36 cellular contexts compared by ENCODE assay signal in the genomic region with DNA sequence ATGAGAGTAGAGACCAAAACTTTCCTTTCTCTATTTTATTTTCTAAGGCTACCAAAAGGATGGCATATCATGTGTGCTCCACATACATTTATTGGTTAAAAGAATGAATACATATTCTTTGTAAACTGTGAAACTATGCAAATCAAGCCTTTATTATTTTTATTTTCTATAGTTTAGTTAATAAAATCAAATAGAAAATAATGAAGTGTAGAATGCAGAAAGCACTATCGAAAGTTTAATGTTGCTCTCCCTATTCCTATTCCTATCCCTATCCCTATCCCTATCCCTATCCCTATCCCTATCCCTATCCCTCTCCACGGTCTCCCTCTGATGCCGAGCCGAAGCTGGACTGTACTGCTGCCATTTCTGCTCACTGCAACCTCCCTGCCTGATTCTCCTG.
"Had no signal": no experiment of that assay in that cellular context is flagged by ENCODE, and none has a peak within 500 bp of the region (broad histone marks: within the 10 kb centered on the region; RNA-seq: fewer than 3 reads in every experiment).

No MANE protein-coding gene starts in this region.

- DNase-seq: activated B cell treated with CpG ODN at 0.5 μM for 24 hours; activated CD4-positive, alpha-beta memory T cell treated with anti-CD3 and anti-CD28 coated beads for 36 hours; activated CD4-positive, alpha-beta T cell treated with anti-CD3 and anti-CD28 coated beads for 4 hours; activated CD4-positive, alpha-beta T cell treated with anti-CD3 and anti-CD28 coated beads, Interleukin-2, amount 50 U/mL, for 1 hour; activated CD4-positive, alpha-beta T cell treated with anti-CD3 and anti-CD28 coated beads, Interleukin-2, amount 50 U/mL, for 4 hours; activated CD4-positive, CD25-positive, alpha-beta regulatory T cell treated with anti-CD3 and anti-CD28 coated beads, Interleukin-2, amount 50 U/mL, for 72 hours; activated CD8-positive, alpha-beta memory T cell treated with anti-CD3 and anti-CD28 coated beads for 24 hours; activated CD8-positive, alpha-beta memory T cell treated with anti-CD3 and anti-CD28 coated beads, Interleukin-2, amount 10 ng/mL, durations not matched to agents 7 days and 5 days; activated CD8-positive, alpha-beta memory T cell treated with anti-CD3 and anti-CD28 coated beads, Interleukin-2, amount 50 U/mL, for 48 hours; activated CD8-positive, alpha-beta T cell treated with anti-CD3 and anti-CD28 coated beads, Interleukin-2, amount 10 ng/mL, durations not matched to agents 7 days and 5 days; activated effector memory CD4-positive, alpha-beta T cell treated with Interleukin-2 at 50 U/mL for 16 hours; activated gamma-delta T cell; activated naive CD4-positive, alpha-beta T cell treated with anti-CD3 and anti-CD28 coated beads, Interleukin-2, amount 10 ng/mL, durations not matched to agents 7 days and 5 days; activated naive CD4-positive, alpha-beta T cell treated with Interleukin-2 at 50 U/mL for 16 hours; activated naive CD8-positive, alpha-beta T cell treated with anti-CD3 and anti-CD28 coated beads, Interleukin-2, amount 10 ng/mL, durations not matched to agents 7 days and 5 days; activated naive CD8-positive, alpha-beta T cell treated with anti-CD3 and anti-CD28 coated beads, Interleukin-2, amount 50 U/mL, for 24 hours; activated T-cell treated with anti-CD3 and anti-CD28 coated beads, Interleukin-2, amount 50 U/mL, for 24 hours; activated T-cell treated with anti-CD3 and anti-CD28 coated beads, Interleukin-2, amount 50 U/mL, for 48 hours; amygdala; anterior cingulate cortex; caudate nucleus; cerebellar nuclear complex; T-cell; T-helper 2 cell; T-helper 9 cell had no signal

- H3K4me3 ChIP-seq: ascending aorta, cardiac muscle cell had no signal

- H3K27me3 Mint-ChIP-seq: activated B cell treated with CpG ODN at 0.5 μM for 24 hours; activated CD4-positive, alpha-beta memory T cell treated with anti-CD3 and anti-CD28 coated beads for 36 hours; activated CD4-positive, alpha-beta T cell treated with anti-CD3 and anti-CD28 coated beads, Interleukin-2, amount 10 ng/mL, durations not matched to agents 24 days and 14 days; activated CD8-positive, alpha-beta memory T cell treated with anti-CD3 and anti-CD28 coated beads, Interleukin-2, amount 10 ng/mL, durations not matched to agents 7 days and 5 days; activated naive CD4-positive, alpha-beta T cell treated with anti-CD3 and anti-CD28 coated beads, Interleukin-2, amount 10 ng/mL, durations not matched to agents 7 days and 5 days; activated naive CD4-positive, alpha-beta T cell treated with anti-CD3 and anti-CD28 coated beads, Interleukin-2, amount 50 U/mL, for 24 hours; activated naive CD8-positive, alpha-beta T cell; activated naive CD8-positive, alpha-beta T cell treated with anti-CD3 and anti-CD28 coated beads, Interleukin-2, amount 10 ng/mL, durations not matched to agents 7 days and 5 days; activated naive CD8-positive, alpha-beta T cell treated with anti-CD3 and anti-CD28 coated beads, Interleukin-2, amount 50 U/mL, for 24 hours; activated T-cell treated with anti-CD3 and anti-CD28 coated beads, Interleukin-2, amount 50 U/mL, for 24 hours; central memory CD8-positive, alpha-beta T cell had no signal

- ATAC-seq: activated CD8-positive, alpha-beta memory T cell treated with anti-CD3 and anti-CD28 coated beads, Interleukin-2, amount 10 ng/mL, durations not matched to agents 7 days and 5 days; activated CD8-positive, alpha-beta T cell treated with anti-CD3 and anti-CD28 coated beads, Interleukin-2, amount 10 ng/mL, durations not matched to agents 7 days and 5 days; activated naive CD8-positive, alpha-beta T cell treated with anti-CD3 and anti-CD28 coated beads, Interleukin-2, amount 50 U/mL, for 24 hours; T-cell had no signal

- H3K27ac Mint-ChIP-seq: activated B cell treated with CpG ODN at 0.5 μM for 24 hours; activated CD4-positive, alpha-beta memory T cell treated with anti-CD3 and anti-CD28 coated beads for 36 hours; activated CD4-positive, alpha-beta T cell treated with anti-CD3 and anti-CD28 coated beads, Interleukin-2, amount 10 ng/mL, durations not matched to agents 24 days and 14 days; activated CD8-positive, alpha-beta memory T cell treated with anti-CD3 and anti-CD28 coated beads, Interleukin-2, amount 10 ng/mL, durations not matched to agents 7 days and 5 days; activated CD8-positive, alpha-beta T cell treated with anti-CD3 and anti-CD28 coated beads, Interleukin-2, amount 10 ng/mL, durations not matched to agents 7 days and 5 days; activated naive CD4-positive, alpha-beta T cell treated with anti-CD3 and anti-CD28 coated beads, Interleukin-2, amount 10 ng/mL, durations not matched to agents 7 days and 5 days; activated naive CD4-positive, alpha-beta T cell treated with anti-CD3 and anti-CD28 coated beads, Interleukin-2, amount 50 U/mL, for 24 hours; activated naive CD8-positive, alpha-beta T cell; activated naive CD8-positive, alpha-beta T cell treated with anti-CD3 and anti-CD28 coated beads, Interleukin-2, amount 10 ng/mL, durations not matched to agents 7 days and 5 days; activated naive CD8-positive, alpha-beta T cell treated with anti-CD3 and anti-CD28 coated beads, Interleukin-2, amount 50 U/mL, for 24 hours; activated T-cell treated with anti-CD3 and anti-CD28 coated beads, Interleukin-2, amount 50 U/mL, for 24 hours; activated T-helper 2 cell treated with anti-CD3 and anti-CD28 coated beads, Interferon-gamma antibody, Interleukin-2, Interleukin-4, amounts not matched to agents 10 μg/mL and 5 μg/mL and 100 μg/mL, durations not matched to agents 14 hours and 24 hours and 36 hours; brain; T-cell; T-helper 2 cell treated with Interferon-gamma antibody and Interleukin-4, amounts not matched to agents 5 μg/mL and 100 μg/mL, for 36 hours had no signal

- H3K27me3 ChIP-seq: ascending aorta, cardiac muscle cell had no signal

- FAIRE-seq: bronchial epithelial cell, TTC549 had no signal

- H3K9me3 Mint-ChIP-seq: activated naive CD4-positive, alpha-beta T cell treated with anti-CD3 and anti-CD28 coated beads, Interleukin-2, amount 50 U/mL, for 24 hours; central memory CD8-positive, alpha-beta T cell had no signal

- H3K36me3 Mint-ChIP-seq: activated CD4-positive, alpha-beta memory T cell treated with anti-CD3 and anti-CD28 coated beads for 36 hours; activated CD8-positive, alpha-beta memory T cell treated with anti-CD3 and anti-CD28 coated beads, Interleukin-2, amount 10 ng/mL, durations not matched to agents 7 days and 5 days; activated naive CD4-positive, alpha-beta T cell treated with anti-CD3 and anti-CD28 coated beads, Interleukin-2, amount 10 ng/mL, durations not matched to agents 7 days and 5 days; activated naive CD4-positive, alpha-beta T cell treated with anti-CD3 and anti-CD28 coated beads, Interleukin-2, amount 50 U/mL, for 24 hours; activated naive CD8-positive, alpha-beta T cell treated with anti-CD3 and anti-CD28 coated beads, Interleukin-2, amount 10 ng/mL, durations not matched to agents 7 days and 5 days; brain; T-cell had no signal

- H3K4me1 Mint-ChIP-seq: activated B cell treated with CpG ODN at 0.5 μM for 24 hours; activated CD4-positive, alpha-beta T cell treated with anti-CD3 and anti-CD28 coated beads, Interleukin-2, amount 10 ng/mL, durations not matched to agents 24 days and 14 days; activated CD8-positive, alpha-beta memory T cell treated with anti-CD3 and anti-CD28 coated beads, Interleukin-2, amount 10 ng/mL, durations not matched to agents 7 days and 5 days; activated naive CD4-positive, alpha-beta T cell treated with anti-CD3 and anti-CD28 coated beads, Interleukin-2, amount 10 ng/mL, durations not matched to agents 7 days and 5 days; activated naive CD4-positive, alpha-beta T cell treated with anti-CD3 and anti-CD28 coated beads, Interleukin-2, amount 50 U/mL, for 24 hours; activated naive CD8-positive, alpha-beta T cell treated with anti-CD3 and anti-CD28 coated beads, Interleukin-2, amount 10 ng/mL, durations not matched to agents 7 days and 5 days; activated naive CD8-positive, alpha-beta T cell treated with anti-CD3 and anti-CD28 coated beads, Interleukin-2, amount 50 U/mL, for 24 hours; brain; central memory CD8-positive, alpha-beta T cell; T-cell had no signal

- H3K4me3 Mint-ChIP-seq: activated B cell treated with CpG ODN at 0.5 μM for 24 hours; activated CD4-positive, alpha-beta memory T cell treated with anti-CD3 and anti-CD28 coated beads for 36 hours; activated CD4-positive, alpha-beta T cell treated with anti-CD3 and anti-CD28 coated beads, Interleukin-2, amount 10 ng/mL, durations not matched to agents 24 days and 14 days; activated CD8-positive, alpha-beta memory T cell treated with anti-CD3 and anti-CD28 coated beads, Interleukin-2, amount 10 ng/mL, durations not matched to agents 7 days and 5 days; activated CD8-positive, alpha-beta T cell treated with anti-CD3 and anti-CD28 coated beads, Interleukin-2, amount 10 ng/mL, durations not matched to agents 7 days and 5 days; activated naive CD4-positive, alpha-beta T cell treated with anti-CD3 and anti-CD28 coated beads, Interleukin-2, amount 10 ng/mL, durations not matched to agents 7 days and 5 days; activated naive CD4-positive, alpha-beta T cell treated with anti-CD3 and anti-CD28 coated beads, Interleukin-2, amount 50 U/mL, for 24 hours; activated naive CD8-positive, alpha-beta T cell; activated naive CD8-positive, alpha-beta T cell treated with anti-CD3 and anti-CD28 coated beads, Interleukin-2, amount 10 ng/mL, durations not matched to agents 7 days and 5 days; activated naive CD8-positive, alpha-beta T cell treated with anti-CD3 and anti-CD28 coated beads, Interleukin-2, amount 50 U/mL, for 24 hours; activated T-cell treated with anti-CD3 and anti-CD28 coated beads, Interleukin-2, amount 50 U/mL, for 24 hours; brain; central memory CD8-positive, alpha-beta T cell; T-cell; T-helper 2 cell treated with Interferon-gamma antibody and Interleukin-4, amounts not matched to agents 5 μg/mL and 100 μg/mL, for 36 hours had no signal

- H3K9me3 ChIP-seq: ascending aorta had no signal

- H3K36me3 ChIP-seq: ascending aorta, cardiac muscle cell had no signal
